Comparison of ENCODE assay signal across 16 cellular contexts in genomic region chr1:40936878-40937484, GRCh38. TPM values are rescaled to one million over a fixed set of nuclear protein-coding genes. Genes with fewer than 3 reads are reported as not detected.
A peak's percentile ranks its signal among the peaks of the same experiment; 100 is the strongest.
DNase-seq lines count a peak whose midpoint lies in the region; ATAC-seq and TF ChIP-seq lines count a peak whose summit lies in the region.
"Had no signal": no experiment of that assay in that cellular context is flagged by ENCODE, and none has a peak within 500 bp of the region (broad histone marks: within the 10 kb centered on the region; RNA-seq: fewer than 3 reads in every experiment).

No MANE protein-coding gene starts in this region.

- H3K4me3 ChIP-seq in ACC112 (ENCODE audit: low read depth, low read length) (no peak overlapping the region), HL-60 (replicated peaks; ENCODE audit: insufficient read depth, low read length) (no peak overlapping the region), left lung (no peak overlapping the region)
- H3K4me3 ChIP-seq: GM12878, upper lobe of left lung had no signal

- ATAC-seq in left lung (peak; percentile 59), GM21360 (IDR thresholded peaks at IDR 0.05; ENCODE audit: unreplicated experiment) (no peak), HG03378 (IDR thresholded peaks at IDR 0.05; ENCODE audit: unreplicated experiment) (no peak)
- no peak for ATAC-seq in activated T-cell treated with anti-CD3 and anti-CD28 coated beads, Interleukin-2, amount 50 U/mL, for 72 hours (replicated peaks in 1 of 2)
- ATAC-seq: GM12878 had no signal

- H3K27ac ChIP-seq in ACC112 (ENCODE audit: low read depth, low read length) (peak overlapping the region; percentile 14; the same call in 1 of the 2 replicates), HL-60 (replicated peaks) (peak overlapping the region; percentile 19; the same call in 1 of the 2 replicates), left lung (no peak overlapping the region)
- H3K27ac ChIP-seq: upper lobe of left lung had no signal

- no peaks in the 10 kb centered on the region for H3K36me3 Mint-ChIP-seq in activated T-cell treated with anti-CD3 and anti-CD28 coated beads, Interleukin-2, amount 50 U/mL, for 72 hours (ENCODE audit: insufficient read depth in 2 of 2)
- H3K36me3 Mint-ChIP-seq: activated naive CD4-positive, alpha-beta T cell treated with anti-CD3 and anti-CD28 coated beads, Interleukin-2, amount 10 ng/mL, durations not matched to agents 7 days and 5 days had no signal

- DNase-seq in HL-60 (ENCODE audit: low read depth in 1 of 2, low spot score in 1 of 2) = peak; percentile 35 to 62
- peak; percentile 29 for DNase-seq in amniotic stem cell (lab: John Stamatoyannopoulos, UW)
- DNase-seq in left lung = no peak
- no peak for DNase-seq in activated naive CD4-positive, alpha-beta T cell treated with anti-CD3 and anti-CD28 coated beads, Interleukin-2, amount 50 U/mL, for 16 hours
- DNase-seq in activated T-cell treated with anti-CD3 and anti-CD28 coated beads, Interleukin-2, amount 50 U/mL, for 72 hours = no peak
- DNase-seq: activated naive CD4-positive, alpha-beta T cell treated with anti-CD3 and anti-CD28 coated beads, Interleukin-2, amount 10 ng/mL, durations not matched to agents 7 days and 5 days; DND-41; foreskin melanocyte; NCI-H510A; occipital lobe; upper lobe of left lung had no signal

- H3K27me3 Mint-ChIP-seq in activated T-cell treated with anti-CD3 and anti-CD28 coated beads, Interleukin-2, amount 50 U/mL, for 72 hours (ENCODE audit: low read depth) = peaks cover 18% of the 10 kb centered on the region
- H3K27me3 Mint-ChIP-seq: dendritic cell treated with granulocyte-macrophage colony-stimulating factor and Interleukin-4, amounts not matched to agents 40 ng/mL and 50 ng/mL, for 4 days had no signal

- H3K4me3 Mint-ChIP-seq in activated T-cell treated with anti-CD3 and anti-CD28 coated beads, Interleukin-2, amount 50 U/mL, for 72 hours = no peak overlapping the region
- H3K4me3 Mint-ChIP-seq: activated naive CD4-positive, alpha-beta T cell treated with anti-CD3 and anti-CD28 coated beads, Interleukin-2, amount 10 ng/mL, durations not matched to agents 7 days and 5 days; dendritic cell treated with granulocyte-macrophage colony-stimulating factor and Interleukin-4, amounts not matched to agents 40 ng/mL and 50 ng/mL, for 4 days had no signal

- H3K27me3 ChIP-seq in ACC112 (ENCODE audit: insufficient read depth, low read length) (no peaks in the 10 kb centered on the region), HL-60 (ENCODE audit: insufficient read depth, poor library complexity, severe bottlenecking) (no peaks in the 10 kb centered on the region), left lung (no peaks in the 10 kb centered on the region)
- H3K27me3 ChIP-seq: upper lobe of left lung had no signal

- H3K4me1 ChIP-seq in ACC112 (ENCODE audit: control insufficient read depth, insufficient read depth, low read length, unreplicated experiment) (peaks cover 21% of the 10 kb centered on the region), left lung (peaks cover 0 to 12% of the 10 kb centered on the region in 2 donors)

- no peaks in the 10 kb centered on the region; the same call in 1 of the 2 replicates for H3K36me3 ChIP-seq in ACC112 (ENCODE audit: insufficient read depth, low read length)
- no peaks in the 10 kb centered on the region for H3K36me3 ChIP-seq in left lung
- H3K36me3 ChIP-seq: upper lobe of left lung had no signal

- intact Hi-C loops in left lung (cut with DNase I) = no loop called here

- H3K79me2 ChIP-seq in ACC112 (ENCODE audit: control insufficient read depth, insufficient read depth, low read length, unreplicated experiment) = no peaks in the 10 kb centered on the region

- H2AFZ ChIP-seq in ACC112 (ENCODE audit: low read length, unreplicated experiment) = peak overlapping the region; percentile 28

- no peaks in the 10 kb centered on the region for H3K9me3 Mint-ChIP-seq in activated T-cell treated with anti-CD3 and anti-CD28 coated beads, Interleukin-2, amount 50 U/mL, for 72 hours
- H3K9me3 Mint-ChIP-seq: activated naive CD4-positive, alpha-beta T cell treated with anti-CD3 and anti-CD28 coated beads, Interleukin-2, amount 10 ng/mL, durations not matched to agents 7 days and 5 days; dendritic cell treated with granulocyte-macrophage colony-stimulating factor and Interleukin-4, amounts not matched to agents 40 ng/mL and 50 ng/mL, for 4 days had no signal

- H3K27ac Mint-ChIP-seq in activated T-cell treated with anti-CD3 and anti-CD28 coated beads, Interleukin-2, amount 50 U/mL, for 72 hours = no peak overlapping the region
- H3K27ac Mint-ChIP-seq: activated naive CD4-positive, alpha-beta T cell treated with anti-CD3 and anti-CD28 coated beads, Interleukin-2, amount 10 ng/mL, durations not matched to agents 7 days and 5 days; dendritic cell treated with granulocyte-macrophage colony-stimulating factor and Interleukin-4, amounts not matched to agents 40 ng/mL and 50 ng/mL, for 4 days had no signal

- no peaks in the 10 kb centered on the region for H3K4me1 Mint-ChIP-seq in activated T-cell treated with anti-CD3 and anti-CD28 coated beads, Interleukin-2, amount 50 U/mL, for 72 hours (ENCODE audit: low read depth)
- H3K4me1 Mint-ChIP-seq: activated naive CD4-positive, alpha-beta T cell treated with anti-CD3 and anti-CD28 coated beads, Interleukin-2, amount 10 ng/mL, durations not matched to agents 7 days and 5 days had no signal

- TF ChIP-seq CTCF in HL-60 (IDR thresholded peaks at IDR 0.05; ENCODE audit: insufficient read depth, low read length) = no peak
- TF ChIP-seq CTCF in left lung (IDR thresholded peaks at IDR 0.05) = no peak

- no peaks in the 10 kb centered on the region for H3K9me3 ChIP-seq in left lung
- H3K9me3 ChIP-seq: upper lobe of left lung had no signal

RNA-seq across cellular contexts. Expression of gene CTPS1, which starts 42.5 kb away (rescaled TPM):
- 10 to 100 TPM; 20.7 to 39.5 TPM for total RNA-seq in left lung
- 10 to 100 TPM; 47.9 to 49.6 TPM for total RNA-seq in activated T-cell treated with anti-CD3 and anti-CD28 coated beads, Interleukin-2, amount 50 U/mL, for 72 hours

Comparison
In these comparisons a context has a peak if more than half of its experiments do, and no peak if none do; other contexts are left out.
1. H3K27ac ChIP-seq: peak in ACC112 (single experiment) and HL-60 (single experiment); none in left lung (0 of 2).
2. DNase-seq: peak in HL-60 (2 of 2) and amniotic stem cell (single experiment); none in left lung (0 of 2), activated naive CD4-positive, alpha-beta T cell treated with anti-CD3 and anti-CD28 coated beads, Interleukin-2, amount 50 U/mL, for 16 hours (single experiment) and activated T-cell treated with anti-CD3 and anti-CD28 coated beads, Interleukin-2, amount 50 U/mL, for 72 hours (0 of 2).